In genomic region chr16:65083181-65083845, GRCh38 we compare ENCODE assay signal across 31 cellular contexts. TPM values are rescaled to one million over a fixed set of nuclear protein-coding genes. Genes with fewer than 3 reads are reported as not detected.
DNase-seq lines count a peak whose midpoint lies in the region; ATAC-seq, FAIRE-seq and TF ChIP-seq lines count a peak whose summit lies in the region.
"Had no signal": no experiment of that assay in that cellular context is flagged by ENCODE, and none has a peak within 500 bp of the region (broad histone marks: within the 10 kb centered on the region; RNA-seq: fewer than 3 reads in every experiment).

No MANE protein-coding gene starts in this region.

- no peaks in the 10 kb centered on the region for H3K27me3 Mint-ChIP-seq in astrocyte (ENCODE audit: low read depth, unreplicated experiment)
- no peaks in the 10 kb centered on the region for H3K27me3 Mint-ChIP-seq in CD8-positive, alpha-beta T cell (ENCODE audit: low read depth)
- H3K27me3 Mint-ChIP-seq: activated naive CD8-positive, alpha-beta T cell treated with anti-CD3 and anti-CD28 coated beads for 36 hours; T-helper 17 cell had no signal

- no peaks in the 10 kb centered on the region for H3K27me3 ChIP-seq in astrocyte (ENCODE audit: insufficient read depth, low read length)
- H3K27me3 ChIP-seq in foreskin keratinocyte = no peaks in the 10 kb centered on the region
- H3K27me3 ChIP-seq in CD8-positive, alpha-beta T cell (ENCODE audit: insufficient read depth, low read length) = no peaks in the 10 kb centered on the region
- H3K27me3 ChIP-seq: ascending aorta, dorsolateral prefrontal cortex, right atrium auricular region, transverse colon had no signal

- no peak overlapping the region for H3K4me2 ChIP-seq in astrocyte (ENCODE audit: low read length)

- intact Hi-C loops in CD8-positive, alpha-beta T cell (cut with DNase I, micrococcal nuclease) = no loop called here

- no peak for ATAC-seq in foreskin keratinocyte
- no peak for ATAC-seq in CD8-positive, alpha-beta T cell
- ATAC-seq in GM19452 (IDR thresholded peaks at IDR 0.05; ENCODE audit: unreplicated experiment) = no peak
- ATAC-seq: GM12878, T-helper 17 cell had no signal

- FAIRE-seq in astrocyte (lab: Jason Lieb, UNC) = no peak
- FAIRE-seq: GM12878 had no signal

- peak overlapping the region; percentile 63 for H3K27ac Mint-ChIP-seq in astrocyte (ENCODE audit: unreplicated experiment)
- no peak overlapping the region for H3K27ac Mint-ChIP-seq in CD8-positive, alpha-beta T cell
- H3K27ac Mint-ChIP-seq: activated naive CD8-positive, alpha-beta T cell treated with anti-CD3 and anti-CD28 coated beads for 36 hours; HFFc6; T-helper 17 cell had no signal

- in situ Hi-C loops in ACHN (cut with HindIII; ENCODE audit: low pct_ligation_motif_present, low pct_unique_long_range_greater_than_20kb, low sequenced_read_pairs) = no loop called here

- H3K27ac ChIP-seq in astrocyte (ENCODE audit: low read depth, low read length) (no peak overlapping the region), foreskin keratinocyte (no peak overlapping the region)
- no peak overlapping the region for H3K27ac ChIP-seq in CD8-positive, alpha-beta T cell (ENCODE audit: low read depth, low read length)
- H3K27ac ChIP-seq: ascending aorta, C4-2B, HL-60, right atrium auricular region, RWPE1, transverse colon had no signal

- H3K9me3 ChIP-seq in astrocyte (ENCODE audit: insufficient read depth, low read depth, low read length) = no peaks in the 10 kb centered on the region
- no peaks in the 10 kb centered on the region for H3K9me3 ChIP-seq in CD8-positive, alpha-beta T cell (ENCODE audit: low read length)
- H3K9me3 ChIP-seq: ascending aorta, right atrium auricular region, transverse colon had no signal

- no peak overlapping the region for H3K4me3 ChIP-seq in AG10803 (ENCODE audit: low read length)
- no peak overlapping the region for H3K4me3 ChIP-seq in astrocyte (ENCODE audit: insufficient read depth, low read depth, low read length)
- no peak overlapping the region for H3K4me3 ChIP-seq in CD8-positive, alpha-beta T cell (ENCODE audit: low read depth, low read length)
- H3K4me3 ChIP-seq: ascending aorta, dorsolateral prefrontal cortex, GM12878, right atrium auricular region, transverse colon had no signal

- H3K36me3 ChIP-seq in astrocyte (ENCODE audit: insufficient read depth, low read length) = peaks cover 6% of the 10 kb centered on the region
- no peaks in the 10 kb centered on the region for H3K36me3 ChIP-seq in CD8-positive, alpha-beta T cell (ENCODE audit: insufficient read depth, low read length)
- H3K36me3 ChIP-seq: ascending aorta, right atrium auricular region, transverse colon had no signal

- CTCF ChIA-PET in CD8-positive, alpha-beta T cell (lab: Charles Lee) = no interaction called here

- peaks cover 17% of the 10 kb centered on the region for H3K4me1 Mint-ChIP-seq in astrocyte (ENCODE audit: low read depth, unreplicated experiment)
- H3K4me1 Mint-ChIP-seq in CD8-positive, alpha-beta T cell (ENCODE audit: low read depth) = no peaks in the 10 kb centered on the region
- H3K4me1 Mint-ChIP-seq: activated naive CD8-positive, alpha-beta T cell treated with anti-CD3 and anti-CD28 coated beads for 36 hours; neural crest cell; T-helper 17 cell had no signal

- H3K9ac ChIP-seq in astrocyte (ENCODE audit: low read length) = no peak overlapping the region

- H3K4me3 Mint-ChIP-seq in astrocyte (ENCODE audit: unreplicated experiment) = no peak overlapping the region
- H3K4me3 Mint-ChIP-seq in CD8-positive, alpha-beta T cell = no peak overlapping the region
- H3K4me3 Mint-ChIP-seq: activated naive CD8-positive, alpha-beta T cell treated with anti-CD3 and anti-CD28 coated beads for 36 hours; HFFc6; neural crest cell; T-helper 17 cell had no signal

- peaks cover 10% of the 10 kb centered on the region for H3K36me3 Mint-ChIP-seq in astrocyte (ENCODE audit: low read depth, unreplicated experiment)
- no peaks in the 10 kb centered on the region for H3K36me3 Mint-ChIP-seq in CD8-positive, alpha-beta T cell
- H3K36me3 Mint-ChIP-seq: activated naive CD8-positive, alpha-beta T cell treated with anti-CD3 and anti-CD28 coated beads for 36 hours had no signal

- H3K9me3 Mint-ChIP-seq in astrocyte (ENCODE audit: unreplicated experiment) = no peaks in the 10 kb centered on the region
- H3K9me3 Mint-ChIP-seq in CD8-positive, alpha-beta T cell = peaks cover 3% of the 10 kb centered on the region
- H3K9me3 Mint-ChIP-seq: HFFc6, neural crest cell had no signal

- H3K79me2 ChIP-seq in astrocyte (ENCODE audit: insufficient read depth, low read length) = peaks cover 99% of the 10 kb centered on the region

- DNase-seq in AG10803 (ENCODE audit: low read depth) (peak; percentile 37), HCEC 1CT (peak; percentile 28), astrocyte (ENCODE audit: low read depth) (no peak), foreskin keratinocyte (peak; percentile 72 to 79), ACHN (no peak)
- no peak for DNase-seq in CD8-positive, alpha-beta T cell
- DNase-seq in activated CD4-positive, alpha-beta T cell treated with anti-CD3 and anti-CD28 coated beads, Interleukin-2, amount 50 U/mL, for 1 hour = no peak
- DNase-seq: activated CD4-positive, alpha-beta T cell treated with anti-CD3 and anti-CD28 coated beads for 1 hour; activated CD8-positive, alpha-beta memory T cell treated with anti-CD3 and anti-CD28 coated beads for 24 hours; activated effector memory CD4-positive, alpha-beta T cell treated with Interleukin-2 at 50 U/mL for 16 hours; activated naive CD8-positive, alpha-beta T cell treated with anti-CD3 and anti-CD28 coated beads for 36 hours; DND-41; dorsolateral prefrontal cortex; HFFc6; Karpas-422; kidney glomerular epithelial cell; MV-4-11; NCI-H146; NCI-H2171 treated with DMSO at 0.1 percent for 48 hours; NCI-H526; stimulated activated CD4-positive, alpha-beta T cell treated with anti-CD3 and anti-CD28 coated beads, Interleukin-2, amount 100 ng/mL, for 48 hours; T-helper 17 cell; transverse colon had no signal

- no peaks in the 10 kb centered on the region for H3K4me1 ChIP-seq in astrocyte (ENCODE audit: insufficient read depth, low read length)
- no peaks in the 10 kb centered on the region for H3K4me1 ChIP-seq in foreskin keratinocyte
- no peaks in the 10 kb centered on the region for H3K4me1 ChIP-seq in CD8-positive, alpha-beta T cell (ENCODE audit: insufficient read depth, low read length)
- H3K4me1 ChIP-seq: ascending aorta, right atrium auricular region, transverse colon had no signal

- POLR2A ChIA-PET in CD8-positive, alpha-beta T cell (lab: Charles Lee) = no interaction called here

- TF ChIP-seq CTCF in AG10803 (conservative IDR thresholded peaks at IDR 0.05; ENCODE audit: low read length) = no peak
- TF ChIP-seq CTCF in astrocyte (IDR thresholded peaks at IDR 0.05; ENCODE audit: insufficient read depth, low read depth, low read length) = no peak
- TF ChIP-seq CTCF in foreskin keratinocyte (conservative IDR thresholded peaks at IDR 0.05) = no peak
- no peak for TF ChIP-seq CTCF in CD8-positive, alpha-beta T cell (IDR thresholded peaks at IDR 0.05)

- peaks cover 96% of the 10 kb centered on the region for H4K20me1 ChIP-seq in astrocyte (ENCODE audit: insufficient read depth, low read length)

- no peak overlapping the region for H2AFZ ChIP-seq in astrocyte (ENCODE audit: low read depth, low read length)

RNA-seq across cellular contexts. Expression of gene CDH11, which starts 38.5 kb away (rescaled TPM):
- total RNA-seq in astrocyte (313 and 509 TPM in 2 replicates), foreskin keratinocyte (18.3 and 21.6 TPM in 2 replicates)
- polyA plus RNA-seq in foreskin keratinocyte = 2.7 and 2.8 TPM in 2 replicates
- total RNA-seq in CD8-positive, alpha-beta T cell = not detected
- total RNA-seq: activated naive CD8-positive, alpha-beta T cell treated with anti-CD3 and anti-CD28 coated beads for 36 hours; T-helper 17 cell had no signal

Comparison
In these comparisons a context has a peak if more than half of its experiments do, and no peak if none do; other contexts are left out.
1. DNase-seq: peak in AG10803 (single experiment), HCEC 1CT (single experiment) and foreskin keratinocyte (2 of 2); none in astrocyte (single experiment), CD8-positive, alpha-beta T cell (0 of 7), activated CD4-positive, alpha-beta T cell treated with anti-CD3 and anti-CD28 coated beads, Interleukin-2, amount 50 U/mL, for 1 hour (single experiment) and ACHN (single experiment).
2. RNA of gene CDH11, which starts 38.5 kb away (total RNA-seq): 313 to 509 TPM in astrocyte and 18.3 to 21.6 TPM in foreskin keratinocyte; not detected in CD8-positive, alpha-beta T cell; every median in the first group is over 10 times any median in the second.